22 cellular contexts compared by ENCODE assay signal in the genomic region with DNA sequence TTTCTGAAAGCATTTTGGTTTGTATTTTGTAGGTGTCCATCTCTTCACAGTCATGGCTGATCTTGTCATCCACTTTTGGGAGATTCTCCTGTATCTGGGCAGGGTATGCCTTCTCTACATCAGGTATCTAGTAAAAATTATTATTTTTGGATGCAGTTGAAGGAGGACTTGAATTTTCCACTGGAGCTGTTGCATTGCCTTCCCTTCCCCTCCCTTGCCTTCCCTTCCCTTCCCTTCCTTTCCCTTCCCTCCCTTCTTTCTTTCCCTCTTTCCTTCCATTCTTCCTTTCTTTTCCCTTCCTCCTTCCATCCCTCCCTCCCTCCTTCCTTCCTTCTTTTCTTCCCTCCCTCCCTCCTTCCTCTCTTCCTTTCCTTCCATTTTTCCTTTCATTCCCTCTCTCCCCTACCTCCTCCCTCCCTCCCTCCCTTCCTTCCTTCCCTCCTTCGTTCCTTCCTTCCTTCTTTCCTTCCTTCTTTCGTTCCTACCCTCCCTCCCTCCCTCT. TPM values are rescaled to one million over a fixed set of nuclear protein-coding genes. Genes with fewer than 3 reads are reported as not detected.
DNase-seq lines count a peak whose midpoint lies in the region; ATAC-seq and TF ChIP-seq lines count a peak whose summit lies in the region.
"Had no signal": no experiment of that assay in that cellular context is flagged by ENCODE, and none has a peak within 500 bp of the region (broad histone marks: within the 10 kb centered on the region; RNA-seq: fewer than 3 reads in every experiment).

No MANE protein-coding gene starts in this region.

- CTCF ChIA-PET in OCI-LY7 (lab: Charles Lee; ENCODE audit: unreplicated experiment): no interaction called here
- CTCF ChIA-PET in activated CD4-positive, alpha-beta T cell treated with anti-CD3 and anti-CD28 coated beads for 36 hours (lab: Charles Lee): no interaction called here
- CTCF ChIA-PET in activated CD8-positive, alpha-beta T cell treated with anti-CD3 and anti-CD28 coated beads, Interleukin-2, amount 10 ng/mL, durations not matched to agents 7 days and 5 days (lab: Charles Lee): interaction anchor here (1.0 kb wide), 1 partner anchor 109 kb away, joined by 3 read pairs; no protein-coding TSS in a partner anchor

- H3K27me3 ChIP-seq in DOHH2 (ENCODE audit: control insufficient read depth, low read length): no peaks in the 10 kb centered on the region
- H3K27me3 ChIP-seq: BLaER1 had no signal

- H3K4me1 ChIP-seq in DOHH2 (ENCODE audit: control insufficient read depth, low read length) (peaks cover 76% of the 10 kb centered on the region), OCI-LY7 (ENCODE audit: insufficient read depth, low read length, poor library complexity, severe bottlenecking) (peaks cover 45% of the 10 kb centered on the region)
- H3K4me1 ChIP-seq: Caco-2, HAP-1 had no signal

- no peaks in the 10 kb centered on the region for H3K36me3 Mint-ChIP-seq in activated T-helper 17 cell treated with anti-CD3 and anti-CD28 coated beads, Interleukin-2, amount 50 U/mL, for 72 hours (ENCODE audit: low read depth)
- H3K36me3 Mint-ChIP-seq in memory B cell: no peaks in the 10 kb centered on the region
- no peaks in the 10 kb centered on the region for H3K36me3 Mint-ChIP-seq in activated CD4-positive, alpha-beta T cell treated with anti-CD3 and anti-CD28 coated beads for 36 hours (ENCODE audit: low read depth)
- H3K36me3 Mint-ChIP-seq in activated CD8-positive, alpha-beta T cell treated with anti-CD3 and anti-CD28 coated beads, Interleukin-2, amount 10 ng/mL, durations not matched to agents 7 days and 5 days (ENCODE audit: low read depth): no peaks in the 10 kb centered on the region
- H3K36me3 Mint-ChIP-seq: CD4-positive, CD25-positive, alpha-beta regulatory T cell; CD8-positive, alpha-beta T cell had no signal

- no peaks in the 10 kb centered on the region for H3K36me3 ChIP-seq in DOHH2 (ENCODE audit: control insufficient read depth, low read length)
- no peaks in the 10 kb centered on the region for H3K36me3 ChIP-seq in OCI-LY7 (ENCODE audit: insufficient read depth, low read length)
- H3K36me3 ChIP-seq: BLaER1, HAP-1 had no signal

- intact Hi-C loops in OCI-LY7 (cut with micrococcal nuclease; ENCODE audit: unreplicated experiment): loop anchor here (5.0 to 10.0 kb wide), 2 partner anchors 355 to 528 kb away; no protein-coding TSS in a partner anchor
- intact Hi-C loops in activated CD4-positive, alpha-beta T cell treated with anti-CD3 and anti-CD28 coated beads for 36 hours (cut with DNase I, micrococcal nuclease): loop anchor here (5.0 to 10.0 kb wide), 4 partner anchors 193 to 543 kb away; partner anchors contain the start of genes CTRB1 (in 1 of the 2) and GABARAPL2 (in 1 of the 2)

- H3K27ac ChIP-seq in DOHH2 (ENCODE audit: low read depth, low read length) (peak overlapping the region; percentile 80), OCI-LY7 (ENCODE audit: low read depth, low read length, poor library complexity, severe bottlenecking) (no peak overlapping the region)
- H3K27ac ChIP-seq: BLaER1, C4-2B had no signal

- no peak overlapping the region for H3K4me3 ChIP-seq in DOHH2 (ENCODE audit: low read length)
- H3K4me3 ChIP-seq in OCI-LY7 (ENCODE audit: low read depth, low read length, poor library complexity, severe bottlenecking): no peak overlapping the region
- H3K4me3 ChIP-seq: BLaER1, GM12878, GM23338, HAP-1 had no signal

- DNase-seq in OCI-LY7 (ENCODE audit: low spot score): no peak
- DNase-seq in memory B cell (ENCODE audit: low spot score in 2 of 2): no peak
- no peak for DNase-seq in activated CD4-positive, alpha-beta T cell treated with anti-CD3 and anti-CD28 coated beads for 36 hours
- no peak for DNase-seq in activated CD8-positive, alpha-beta T cell treated with anti-CD3 and anti-CD28 coated beads, Interleukin-2, amount 10 ng/mL, durations not matched to agents 7 days and 5 days
- no peak for DNase-seq in SW 1271 (lab: John Stamatoyannopoulos, UW)
- DNase-seq: Caco-2; CD4-positive, CD25-positive, alpha-beta regulatory T cell; CD8-positive, alpha-beta T cell; DMS153; DND-41; EL; GDM1 had no signal

- peaks cover 3% of the 10 kb centered on the region for H3K27me3 Mint-ChIP-seq in activated T-helper 17 cell treated with anti-CD3 and anti-CD28 coated beads, Interleukin-2, amount 50 U/mL, for 72 hours
- no peaks in the 10 kb centered on the region for H3K27me3 Mint-ChIP-seq in memory B cell
- H3K27me3 Mint-ChIP-seq in activated CD4-positive, alpha-beta T cell treated with anti-CD3 and anti-CD28 coated beads for 36 hours: peaks cover 2% of the 10 kb centered on the region
- H3K27me3 Mint-ChIP-seq in activated CD8-positive, alpha-beta T cell treated with anti-CD3 and anti-CD28 coated beads, Interleukin-2, amount 10 ng/mL, durations not matched to agents 7 days and 5 days (ENCODE audit: low read depth): peaks cover 7% of the 10 kb centered on the region
- H3K27me3 Mint-ChIP-seq: B cell; CD4-positive, CD25-positive, alpha-beta regulatory T cell had no signal

- ATAC-seq in activated T-helper 17 cell treated with anti-CD3 and anti-CD28 coated beads, Interleukin-2, amount 50 U/mL, for 72 hours (replicated peaks): no peak
- ATAC-seq in memory B cell (ENCODE audit: low read depth): no peak
- ATAC-seq in activated CD4-positive, alpha-beta T cell treated with anti-CD3 and anti-CD28 coated beads for 36 hours: no peak
- no peak for ATAC-seq in HG02571 (IDR thresholded peaks at IDR 0.05; ENCODE audit: unreplicated experiment)
- ATAC-seq in activated CD8-positive, alpha-beta T cell treated with anti-CD3 and anti-CD28 coated beads, Interleukin-2, amount 10 ng/mL, durations not matched to agents 7 days and 5 days: no peak
- ATAC-seq: CD8-positive, alpha-beta T cell; GM12878; GM23338 had no signal

- H3K9me3 ChIP-seq in DOHH2 (ENCODE audit: control insufficient read depth, insufficient read depth, low read length) (no peaks in the 10 kb centered on the region), OCI-LY7 (ENCODE audit: low read length) (no peaks in the 10 kb centered on the region)
- H3K9me3 ChIP-seq: BLaER1, Caco-2, HAP-1 had no signal

- no peaks in the 10 kb centered on the region for H3K9me3 Mint-ChIP-seq in activated T-helper 17 cell treated with anti-CD3 and anti-CD28 coated beads, Interleukin-2, amount 50 U/mL, for 72 hours
- peaks cover 2% of the 10 kb centered on the region for H3K9me3 Mint-ChIP-seq in memory B cell
- no peaks in the 10 kb centered on the region for H3K9me3 Mint-ChIP-seq in activated CD4-positive, alpha-beta T cell treated with anti-CD3 and anti-CD28 coated beads for 36 hours (ENCODE audit: low read depth)
- no peaks in the 10 kb centered on the region for H3K9me3 Mint-ChIP-seq in activated CD8-positive, alpha-beta T cell treated with anti-CD3 and anti-CD28 coated beads, Interleukin-2, amount 10 ng/mL, durations not matched to agents 7 days and 5 days (ENCODE audit: insufficient read depth)
- H3K9me3 Mint-ChIP-seq: CD4-positive, CD25-positive, alpha-beta regulatory T cell; CD8-positive, alpha-beta T cell had no signal

- H3K9me2 ChIP-seq in DOHH2 (replicated peaks; ENCODE audit: control insufficient read depth, low read length) (no peaks in the 10 kb centered on the region), OCI-LY7 (ENCODE audit: insufficient read depth, low read length) (no peaks in the 10 kb centered on the region)

- BruUV-seq in OCI-LY7 (replicated peaks; lab: Mats Ljungman, UMichigan): no TSS peak

- H3K4me3 Mint-ChIP-seq in activated T-helper 17 cell treated with anti-CD3 and anti-CD28 coated beads, Interleukin-2, amount 50 U/mL, for 72 hours: no peak overlapping the region
- no peak overlapping the region for H3K4me3 Mint-ChIP-seq in memory B cell
- H3K4me3 Mint-ChIP-seq in activated CD4-positive, alpha-beta T cell treated with anti-CD3 and anti-CD28 coated beads for 36 hours: no peak overlapping the region
- no peak overlapping the region for H3K4me3 Mint-ChIP-seq in activated CD8-positive, alpha-beta T cell treated with anti-CD3 and anti-CD28 coated beads, Interleukin-2, amount 10 ng/mL, durations not matched to agents 7 days and 5 days
- H3K4me3 Mint-ChIP-seq: B cell; CD8-positive, alpha-beta T cell; GM23338 had no signal

- H3K79me2 ChIP-seq in DOHH2 (ENCODE audit: control insufficient read depth, low read length) (no peaks in the 10 kb centered on the region), OCI-LY7 (ENCODE audit: insufficient read depth, low read depth, low read length) (no peaks in the 10 kb centered on the region)

- H3K27ac Mint-ChIP-seq in activated T-helper 17 cell treated with anti-CD3 and anti-CD28 coated beads, Interleukin-2, amount 50 U/mL, for 72 hours: peak overlapping the region; percentile 89
- H3K27ac Mint-ChIP-seq in memory B cell: peak overlapping the region; percentile 95
- H3K27ac Mint-ChIP-seq in activated CD4-positive, alpha-beta T cell treated with anti-CD3 and anti-CD28 coated beads for 36 hours: no peak overlapping the region
- H3K27ac Mint-ChIP-seq in activated CD8-positive, alpha-beta T cell treated with anti-CD3 and anti-CD28 coated beads, Interleukin-2, amount 10 ng/mL, durations not matched to agents 7 days and 5 days: no peak overlapping the region
- H3K27ac Mint-ChIP-seq: CD8-positive, alpha-beta T cell; GM23338 had no signal

- peaks cover 17% of the 10 kb centered on the region for H3K4me1 Mint-ChIP-seq in activated T-helper 17 cell treated with anti-CD3 and anti-CD28 coated beads, Interleukin-2, amount 50 U/mL, for 72 hours
- H3K4me1 Mint-ChIP-seq in memory B cell: peaks cover 22% of the 10 kb centered on the region
- H3K4me1 Mint-ChIP-seq in activated CD4-positive, alpha-beta T cell treated with anti-CD3 and anti-CD28 coated beads for 36 hours: peaks cover 11% of the 10 kb centered on the region
- peaks cover 2% of the 10 kb centered on the region for H3K4me1 Mint-ChIP-seq in activated CD8-positive, alpha-beta T cell treated with anti-CD3 and anti-CD28 coated beads, Interleukin-2, amount 10 ng/mL, durations not matched to agents 7 days and 5 days (ENCODE audit: low read depth)

- H3F3A ChIP-seq in DOHH2 (ENCODE audit: control insufficient read depth, insufficient read depth): peaks cover 13% of the 10 kb centered on the region

- H2AFZ ChIP-seq in OCI-LY7 (ENCODE audit: low read length): 0 out of 2 replicates have a peak overlapping the region, but pooled peaks have one; percentile 87

- H3K4me2 ChIP-seq in DOHH2 (ENCODE audit: low read length) (peak overlapping the region; percentile 67; the same call in 1 of the 2 replicates), OCI-LY7 (ENCODE audit: low read length) (no peak overlapping the region)
- H3K4me2 ChIP-seq: GM23338 had no signal

- TF ChIP-seq CTCF in DOHH2 (IDR thresholded peaks at IDR 0.05; ENCODE audit: low read depth, low read length, poor library complexity, severe bottlenecking) (no peak), OCI-LY7 (conservative IDR thresholded peaks at IDR 0.05; ENCODE audit: low read length) (no peak)

- POLR2A ChIA-PET in OCI-LY7 (lab: Charles Lee): interaction anchor here (0.6 to 2.1 kb wide), 3 partner anchors 112 to 199 kb away, joined by 3 to 7 read pairs (median 4); partner anchors contain the start of genes KARS1 and TERF2IP
- POLR2A ChIA-PET in activated CD4-positive, alpha-beta T cell treated with anti-CD3 and anti-CD28 coated beads for 36 hours (lab: Charles Lee): no interaction called here
- POLR2A ChIA-PET in activated CD8-positive, alpha-beta T cell treated with anti-CD3 and anti-CD28 coated beads, Interleukin-2, amount 10 ng/mL, durations not matched to agents 7 days and 5 days (lab: Charles Lee): no interaction called here

- H4K20me1 ChIP-seq in DOHH2 (ENCODE audit: control insufficient read depth, insufficient read depth, low read depth, low read length) (no peaks in the 10 kb centered on the region), OCI-LY7 (ENCODE audit: insufficient read depth, low read length) (no peaks in the 10 kb centered on the region)
- H4K20me1 ChIP-seq: BLaER1 had no signal

RNA-seq across cellular contexts. Expression of gene CPHXL, which starts 33.8 kb away (rescaled TPM):
- not detected in 2 replicates for total RNA-seq in OCI-LY7 (2014; rRNA removed; shearing (Covaris generic))
- total RNA-seq in OCI-LY7 (2022): not detected in 2 replicates
- not detected for total RNA-seq in activated T-helper 17 cell treated with anti-CD3 and anti-CD28 coated beads, Interleukin-2, amount 50 U/mL, for 72 hours
- not detected for total RNA-seq in activated CD4-positive, alpha-beta T cell treated with anti-CD3 and anti-CD28 coated beads for 36 hours
- not detected for total RNA-seq in activated CD8-positive, alpha-beta T cell treated with anti-CD3 and anti-CD28 coated beads, Interleukin-2, amount 10 ng/mL, durations not matched to agents 7 days and 5 days
- total RNA-seq: A172; B cell; Caco-2; CD4-positive, CD25-positive, alpha-beta regulatory T cell; CD8-positive, alpha-beta T cell; GM12878; GM23338 had no signal

RNA-seq across cellular contexts. Expression of gene DUXB, which starts 58.8 kb away (rescaled TPM):
- total RNA-seq in OCI-LY7 (2014; rRNA removed; shearing (Covaris generic)): not detected in 2 replicates
- total RNA-seq in OCI-LY7 (2022): not detected in 2 replicates
- total RNA-seq in activated T-helper 17 cell treated with anti-CD3 and anti-CD28 coated beads, Interleukin-2, amount 50 U/mL, for 72 hours: not detected
- total RNA-seq in activated CD4-positive, alpha-beta T cell treated with anti-CD3 and anti-CD28 coated beads for 36 hours: not detected
- not detected for total RNA-seq in activated CD8-positive, alpha-beta T cell treated with anti-CD3 and anti-CD28 coated beads, Interleukin-2, amount 10 ng/mL, durations not matched to agents 7 days and 5 days
- total RNA-seq: A172; B cell; Caco-2; CD4-positive, CD25-positive, alpha-beta regulatory T cell; CD8-positive, alpha-beta T cell; GM12878; GM23338 had no signal

Comparison
In these comparisons a context has a peak if more than half of its experiments do, and no peak if none do; other contexts are left out.
1. H3K27ac Mint-ChIP-seq: peak in activated T-helper 17 cell treated with anti-CD3 and anti-CD28 coated beads, Interleukin-2, amount 50 U/mL, for 72 hours (single experiment) and memory B cell (single experiment); none in activated CD4-positive, alpha-beta T cell treated with anti-CD3 and anti-CD28 coated beads for 36 hours (single experiment) and activated CD8-positive, alpha-beta T cell treated with anti-CD3 and anti-CD28 coated beads, Interleukin-2, amount 10 ng/mL, durations not matched to agents 7 days and 5 days (single experiment).